1 cellular context compared by ENCODE assay signal in the genomic region with DNA sequence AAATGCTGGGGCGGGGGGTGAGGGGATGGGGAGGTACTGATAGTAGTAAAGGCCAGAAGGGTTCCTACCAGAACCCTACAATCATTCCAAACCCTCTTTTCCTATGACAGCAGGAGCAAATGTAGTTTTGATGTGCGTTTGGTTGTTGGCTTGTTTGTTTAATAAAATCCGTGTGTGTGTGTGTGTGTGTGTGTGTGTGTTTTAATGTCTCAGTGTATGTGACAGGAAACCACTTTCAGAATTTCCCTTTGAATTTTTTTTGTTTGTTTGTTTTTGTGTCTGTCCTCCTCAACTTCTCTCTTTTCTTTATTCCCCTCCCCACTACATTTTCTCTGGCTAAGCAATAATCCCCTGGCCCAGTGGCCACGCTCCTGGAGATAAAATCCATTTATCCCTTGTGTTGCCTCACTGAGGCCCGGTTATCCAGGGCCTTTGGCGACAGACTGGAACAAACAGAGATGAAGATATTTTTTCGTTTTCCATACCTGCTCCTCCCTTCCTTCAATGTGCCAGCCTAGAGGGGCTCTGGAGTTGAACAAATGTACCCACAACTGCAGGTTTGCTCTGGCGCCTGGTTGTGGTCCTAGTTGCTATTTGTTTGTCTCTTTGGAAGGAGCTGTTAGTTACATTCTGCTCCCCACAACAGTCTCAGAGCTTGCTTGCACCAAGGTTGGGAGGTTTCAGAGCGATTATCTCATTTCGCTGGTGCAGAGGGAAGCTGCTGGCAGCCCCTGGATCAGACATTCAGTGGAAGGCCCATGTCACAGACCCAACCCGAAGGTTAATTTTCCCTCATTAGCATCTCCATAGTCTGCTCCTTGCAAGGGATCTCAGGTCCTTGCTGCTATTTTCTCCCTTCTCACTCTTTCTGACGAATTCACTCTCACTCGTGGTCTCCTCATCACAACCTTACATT.
TF ChIP-seq lines count a peak whose summit lies in the region.

No MANE protein-coding gene starts in this region.

TF ChIP-seq in IMR-90, 13 proteins besides CTCF, POLR2A, EP300 and RAD21 (continued from another document):
- TF ChIP-seq FOS (IDR thresholded peaks at IDR 0.05; ENCODE audit: low read depth, low read length) = no peak
- no peak for TF ChIP-seq MXI1 (IDR thresholded peaks at IDR 0.05; ENCODE audit: borderline replicate concordance, low read depth, low read length)
- no peak for TF ChIP-seq CHD1 (IDR thresholded peaks at IDR 0.05; ENCODE audit: low read depth, low read length)
- TF ChIP-seq RFX5 (IDR thresholded peaks at IDR 0.05; ENCODE audit: low read depth, low read length) = no peak
- TF ChIP-seq, protein P1, sequence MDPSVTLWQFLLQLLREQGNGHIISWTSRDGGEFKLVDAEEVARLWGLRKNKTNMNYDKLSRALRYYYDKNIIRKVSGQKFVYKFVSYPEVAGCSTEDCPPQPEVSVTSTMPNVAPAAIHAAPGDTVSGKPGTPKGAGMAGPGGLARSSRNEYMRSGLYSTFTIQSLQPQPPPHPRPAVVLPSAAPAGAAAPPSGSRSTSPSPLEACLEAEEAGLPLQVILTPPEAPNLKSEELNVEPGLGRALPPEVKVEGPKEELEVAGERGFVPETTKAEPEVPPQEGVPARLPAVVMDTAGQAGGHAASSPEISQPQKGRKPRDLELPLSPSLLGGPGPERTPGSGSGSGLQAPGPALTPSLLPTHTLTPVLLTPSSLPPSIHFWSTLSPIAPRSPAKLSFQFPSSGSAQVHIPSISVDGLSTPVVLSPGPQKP (IDR thresholded peaks at IDR 0.05; ENCODE audit: borderline replicate concordance, low read depth, low read length) = no peak
- no peak for TF ChIP-seq SMC3 (IDR thresholded peaks at IDR 0.05; ENCODE audit: low read depth, low read length)
- TF ChIP-seq CEBPB (IDR thresholded peaks at IDR 0.05; ENCODE audit: low read depth, low read length) = no peak
- TF ChIP-seq MAFK (IDR thresholded peaks at IDR 0.05; ENCODE audit: low read depth, low read length) = no peak
- no peak for TF ChIP-seq NFE2L2 (IDR thresholded peaks at IDR 0.05; ENCODE audit: low read depth, low read length)
- TF ChIP-seq RCOR1 (IDR thresholded peaks at IDR 0.05; ENCODE audit: insufficient replicate concordance, low read length) = no peak
- TF ChIP-seq BHLHE40 (IDR thresholded peaks at IDR 0.05; ENCODE audit: low read depth, low read length) = no peak
